ENCODE assay signal across 8 cellular contexts in the genomic region with DNA sequence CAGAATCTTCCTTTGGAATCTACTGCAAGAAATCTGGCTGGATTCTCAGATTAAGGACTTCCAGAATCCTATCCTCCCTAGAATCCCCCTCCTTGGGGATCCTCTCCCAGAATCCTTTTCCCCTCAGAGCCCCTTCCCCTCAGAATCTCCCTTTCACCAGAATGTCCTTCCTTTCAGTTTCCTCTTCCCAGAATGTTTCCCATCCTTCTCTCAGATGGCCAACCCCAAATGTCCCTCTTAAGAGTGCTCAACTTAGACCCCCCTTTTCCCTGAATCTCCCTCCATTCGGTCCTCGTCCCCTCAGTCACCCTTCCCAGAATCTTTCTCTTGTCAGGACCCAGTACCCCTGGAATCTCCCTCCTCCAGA. TPM values are rescaled to one million over a fixed set of nuclear protein-coding genes. Genes with fewer than 3 reads are reported as not detected.
DNase-seq lines count a peak whose midpoint lies in the region; ATAC-seq and TF ChIP-seq lines count a peak whose summit lies in the region.

No MANE protein-coding gene starts in this region.

- no peak for TF ChIP-seq POLR2A in ovary (IDR thresholded peaks at IDR 0.05)

- no peak for DNase-seq in Caco-2
- DNase-seq in PC-9, result no peak
- DNase-seq in epithelial cell of esophagus (ENCODE audit: low read depth), result no peak
- DNase-seq in ovary, result no peak

- H3K27ac ChIP-seq in PC-9, result peak overlapping the region; percentile 73
- H3K27ac ChIP-seq in ovary, result peak overlapping the region in 1 of 2 donors; percentile 73

- peaks cover 42% of the 10 kb centered on the region for H3K79me2 ChIP-seq in PC-9 (ENCODE audit: low read depth)

- H4K20me1 ChIP-seq in PC-9 (ENCODE audit: insufficient read depth), result peaks cover 21% of the 10 kb centered on the region

- H3K27me3 ChIP-seq in Caco-2 (replicated peaks; ENCODE audit: control insufficient read depth, insufficient read depth, low read length), result no peaks in the 10 kb centered on the region
- no peaks in the 10 kb centered on the region for H3K27me3 ChIP-seq in PC-9 (ENCODE audit: insufficient read depth, low read depth)
- H3K27me3 ChIP-seq in ovary, result no peaks in the 10 kb centered on the region

- no peaks in the 10 kb centered on the region for H3K9me2 ChIP-seq in PC-9 (ENCODE audit: insufficient read depth)

- peak overlapping the region; percentile 63 for H3K4me3 ChIP-seq in Caco-2 (ENCODE audit: low read depth, low read length)
- H3K4me3 ChIP-seq in PC-9, result peak overlapping the region; percentile 75
- peak overlapping the region; percentile 99 for H3K4me3 ChIP-seq in epithelial cell of esophagus (ENCODE audit: low read length)
- peak overlapping the region; percentile 90 for H3K4me3 ChIP-seq in ovary

- H3K4me1 ChIP-seq in Caco-2 (peaks cover 18% of the 10 kb centered on the region), PC-9 (replicated peaks; ENCODE audit: insufficient read depth) (peaks cover 53% of the 10 kb centered on the region), ovary (ENCODE audit: insufficient read depth) (peaks cover 9% of the 10 kb centered on the region)

- H2AFZ ChIP-seq in PC-9, result peak overlapping the region; percentile 71

- H3K36me3 ChIP-seq in Caco-2 (ENCODE audit: control insufficient read depth, insufficient read depth, low read length), result peaks cover 7% of the 10 kb centered on the region
- H3K36me3 ChIP-seq in PC-9 (ENCODE audit: low read depth), result peaks cover 32% of the 10 kb centered on the region
- no peaks in the 10 kb centered on the region for H3K36me3 ChIP-seq in ovary

- intact Hi-C loops in Caco-2 (cut with micrococcal nuclease; ENCODE audit: unreplicated experiment) (loop anchor here (1.0 kb wide), 2 partner anchors 9 to 24 kb away; a partner anchor contains a TSS), PC-9 (cut with micrococcal nuclease; ENCODE audit: unreplicated experiment) (loop anchor here (1.0 kb wide), 1 partner anchor 24 kb away; a partner anchor contains a TSS), ovary (cut with DNase I) (no loop called here)

- peaks cover 23% of the 10 kb centered on the region for H3K4me1 Mint-ChIP-seq in Caco-2 (ENCODE audit: low read depth, unreplicated experiment)

- no peak for ATAC-seq in GM19324 (IDR thresholded peaks at IDR 0.05; ENCODE audit: low FRiP score, unreplicated experiment)
- ATAC-seq in GM19455 (IDR thresholded peaks at IDR 0.05; ENCODE audit: unreplicated experiment), result no peak
- ATAC-seq in GM21515 (IDR thresholded peaks at IDR 0.05; ENCODE audit: unreplicated experiment), result no peak
- ATAC-seq in GM19463 (IDR thresholded peaks at IDR 0.05; ENCODE audit: unreplicated experiment), result no peak

- H3K9me3 ChIP-seq in Caco-2 (no peaks in the 10 kb centered on the region), PC-9 (ENCODE audit: insufficient read depth, low read depth) (no peaks in the 10 kb centered on the region), ovary (no peaks in the 10 kb centered on the region)

- BruUV-seq in Caco-2 (replicated peaks; lab: Mats Ljungman, UMichigan) (TSS peak; percentile 98), PC-9 (replicated peaks; lab: Mats Ljungman, UMichigan) (TSS peak; percentile 98)

- H3F3A ChIP-seq in PC-9 (ENCODE audit: insufficient read depth, low read depth), result peaks cover 72% of the 10 kb centered on the region

- TF ChIP-seq CTCF in Caco-2 (IDR thresholded peaks at IDR 0.05; ENCODE audit: insufficient read depth in 1 of 2, low read depth in 1 of 2, low read length in 1 of 2, severe bottlenecking in 1 of 2, unreplicated experiment in 1 of 2) (no peak), PC-9 (conservative IDR thresholded peaks at IDR 0.05) (no peak), epithelial cell of esophagus (IDR thresholded peaks at IDR 0.05; ENCODE audit: insufficient read depth, low read depth, low read length, missing control alignments) (no peak), ovary (IDR thresholded peaks at IDR 0.05) (no peak)

- H3K9me3 Mint-ChIP-seq in Caco-2 (ENCODE audit: unreplicated experiment), result no peaks in the 10 kb centered on the region

- TF ChIP-seq EP300 in ovary (IDR thresholded peaks at IDR 0.05), result no peak

- CTCF ChIA-PET in Caco-2 (lab: Charles Lee), result interaction anchor here (0.6 to 2.0 kb wide), 13 partner anchors 22 to 245 kb away, joined by 3 to 22 read pairs (median 5); a partner anchor contains a TSS
- CTCF ChIA-PET in PC-9 (lab: Charles Lee), result interaction anchor here (0.6 to 1.5 kb wide), 3 partner anchors 22 to 100 kb away, joined by 3 to 5 read pairs (median 5); a partner anchor contains a TSS

- H3K27me3 Mint-ChIP-seq in Caco-2 (ENCODE audit: insufficient read depth, unreplicated experiment), result no peaks in the 10 kb centered on the region

- POLR2A ChIA-PET in Caco-2 (lab: Charles Lee) (interaction anchor here (0.6 to 1.7 kb wide), 37 partner anchors 8 to 1341 kb away, joined by 3 to 54 read pairs (median 5); a partner anchor contains a TSS), PC-9 (lab: Charles Lee; ENCODE audit: unreplicated experiment) (interaction anchor here (0.5 to 1.5 kb wide), 21 partner anchors 9 to 1341 kb away, joined by 3 to 32 read pairs (median 6); a partner anchor contains a TSS)

- H3K4me2 ChIP-seq in PC-9, result peak overlapping the region; percentile 83

- peak overlapping the region; percentile 87 for H3K4me3 Mint-ChIP-seq in Caco-2 (ENCODE audit: unreplicated experiment)

- peaks cover 53% of the 10 kb centered on the region for H3K36me3 Mint-ChIP-seq in Caco-2 (ENCODE audit: insufficient read depth, unreplicated experiment)

- 0 to 4% (median 1%) methylated on average over 2 of the region's 2 CpGs for WGBS in ovary, 3 donors

- H3K27ac Mint-ChIP-seq in Caco-2 (ENCODE audit: unreplicated experiment), result peak overlapping the region; percentile 93

RNA-seq across cellular contexts. Expression of a gene that starts 0.6 kb away (rescaled TPM):
- total RNA-seq in Caco-2 (2022) (2,801 and 3,019 TPM in 2 replicates), PC-9 (2021) (2,510 and 2,860 TPM in 2 replicates), ovary (1,000 to 10,000 TPM; 3,321 to 5,287 (median 4,531) TPM)
- 1,000 to 10,000 TPM; 2,348 to 7,403 TPM for polyA plus RNA-seq in ovary

RNA-seq across cellular contexts. Expression of a gene that starts 9.0 kb away (rescaled TPM):
- 171 and 188 TPM in 2 replicates for total RNA-seq in Caco-2 (2022)
- total RNA-seq in PC-9 (2021), result 99.7 and 118 TPM in 2 replicates
- total RNA-seq in ovary, result 100 to 1,000 TPM in 4 of 7 donors, 10 to 100 TPM in 3; 51.4 to 127 (median 101) TPM
- polyA plus RNA-seq in ovary, result 100 to 1,000 TPM in 1 of 2 donors, 10 to 100 TPM in 1; 98.8 to 163 TPM

RNA-seq across cellular contexts. Expression of a gene that starts 23.9 kb away (rescaled TPM):
- 49.8 and 64.1 TPM in 2 replicates for total RNA-seq in Caco-2 (2022)
- total RNA-seq in PC-9 (2021), result 26.1 and 32.1 TPM in 2 replicates
- 10 to 100 TPM in 6 of 7 donors, 1 to 10 TPM in 1; 8.6 to 68.0 (median 33.9) TPM for total RNA-seq in ovary
- 10 to 100 TPM; 12.9 to 23.0 TPM for polyA plus RNA-seq in ovary

RNA-seq across cellular contexts. Expression of a gene that starts 29.7 kb away (rescaled TPM):
- total RNA-seq in Caco-2 (2022) (25.8 and 29.7 TPM in 2 replicates), PC-9 (2021) (31.0 and 36.3 TPM in 2 replicates), ovary (100 to 1,000 TPM in 6 of 7 donors, 10 to 100 TPM in 1; 78.1 to 995 (median 152) TPM)
- 100 to 1,000 TPM; 204 to 320 TPM for polyA plus RNA-seq in ovary

RNA-seq across cellular contexts. Expression of a gene that starts 44.3 kb away (rescaled TPM):
- total RNA-seq in Caco-2 (2022) (152 and 162 TPM in 2 replicates), PC-9 (2021) (85.5 and 95.9 TPM in 2 replicates), ovary (10 to 100 TPM; 31.5 to 59.9 (median 51.4) TPM)
- polyA plus RNA-seq in ovary, result 10 to 100 TPM; 41.2 to 48.3 TPM

Comparison
In these comparisons a context has a peak if more than half of its experiments do, and no peak if none do; other contexts are left out.
1. intact Hi-C loops: an anchor here in Caco-2 (1.0 kb wide) and PC-9 (1.0 kb wide); none called in ovary.